ENCODE assay signal across 8 cellular contexts in genomic region chr12:120301962-120302815, GRCh38. TPM values are rescaled to one million over a fixed set of nuclear protein-coding genes. Genes with fewer than 3 reads are reported as not detected.
DNase-seq lines count a peak whose midpoint lies in the region; ATAC-seq and TF ChIP-seq lines count a peak whose summit lies in the region.

Gene SIRT4, plus strand, starts transcription at chr12:120302321. Its CDS starts 1,241 bp downstream, at chr12:120303562.

- H3K4me3 Mint-ChIP-seq in activated CD4-positive, alpha-beta T cell treated with anti-CD3 and anti-CD28 coated beads, Interleukin-2, amount 10 ng/mL, durations not matched to agents 7 days and 5 days: peak within 1 kb of the TSS; percentile 87

- H3K36me3 ChIP-seq in BLaER1 treated with 17β-estradiol and CSF1 and Interleukin-3, amounts not matched to agents 10 nM and 100 nM: no peaks in the 10 kb centered on the region
- no peaks in the 10 kb centered on the region for H3K36me3 ChIP-seq in liver (ENCODE audit: control insufficient read depth in 4 of 4, insufficient read depth in 3 of 4, low read depth in 1 of 4, low read length in 3 of 4)

- POLR2A ChIA-PET in activated CD4-positive, alpha-beta T cell treated with anti-CD3 and anti-CD28 coated beads, Interleukin-2, amount 10 ng/mL, durations not matched to agents 7 days and 5 days (lab: Charles Lee): interaction anchor here (0.6 to 1.4 kb wide), 5 partner anchors 9 to 101 kb away, joined by 4 to 18 read pairs (median 7); partner anchors contain the start of genes RNU4-1, RNU4-2 and RPLP0

- peaks cover 8% of the 10 kb centered on the region for H3K4me1 Mint-ChIP-seq in activated CD4-positive, alpha-beta T cell treated with anti-CD3 and anti-CD28 coated beads, Interleukin-2, amount 10 ng/mL, durations not matched to agents 7 days and 5 days

- DNase-seq in NCI-H526 (lab: John Stamatoyannopoulos, UW): peak; percentile 96 to 97
- DNase-seq in activated CD4-positive, alpha-beta T cell treated with anti-CD3 and anti-CD28 coated beads, Interleukin-2, amount 10 ng/mL, durations not matched to agents 7 days and 5 days: peak; percentile 95
- DNase-seq in dermis microvascular lymphatic vessel endothelial cell (ENCODE audit: low read depth in 2 of 2): peak; percentile 92 to 97
- peak; percentile 78 to 85 for DNase-seq in stimulated activated CD4-positive, alpha-beta T cell treated with anti-CD3 and anti-CD28 coated beads, Interleukin-4, amount 100 ng/mL, for 4 hours

- 8% methylated on average over 31 of the region's 31 CpGs for WGBS in liver

- peak within 1 kb of the TSS; percentile 77 to 88 (median 83) for H3K4me2 ChIP-seq in BLaER1 treated with 17β-estradiol and CSF1 and Interleukin-3, amounts not matched to agents 10 nM and 100 nM

- peak; percentile 68 for TF ChIP-seq RAD21 in liver (IDR thresholded peaks at IDR 0.05)

- peaks cover 7 to 23% (median 14%) of the 10 kb centered on the region in 10 experiments; a peak in 19 of 20 replicates for H3K4me1 ChIP-seq in BLaER1 treated with 17β-estradiol and CSF1 and Interleukin-3, amounts not matched to agents 10 nM and 100 nM
- peaks cover 1 to 5% (median 4%) of the 10 kb centered on the region in 4 donors for H3K4me1 ChIP-seq in liver (ENCODE audit: control insufficient read depth in 4 of 4, insufficient read depth in 4 of 4, low read length in 3 of 4)

- peak within 1 kb of the TSS; percentile 62 to 75 (median 69) for H3K4me3 ChIP-seq in BLaER1 treated with 17β-estradiol and CSF1 and Interleukin-3, amounts not matched to agents 10 nM and 100 nM
- H3K4me3 ChIP-seq in liver (ENCODE audit: low read depth in 1 of 3, low read length in 3 of 3): peak within 1 kb of the TSS; percentile 45 to 98 (median 90)

- TF ChIP-seq CTCF in liver (IDR thresholded peaks at IDR 0.05; ENCODE audit: low read depth, low read length, missing input control): peak; percentile 77

- no peaks in the 10 kb centered on the region for H3K27me3 ChIP-seq in BLaER1 treated with 17β-estradiol and CSF1 and Interleukin-3, amounts not matched to agents 10 nM and 100 nM
- H3K27me3 ChIP-seq in liver (ENCODE audit: control insufficient read depth in 4 of 4, insufficient read depth in 4 of 4, low read length in 3 of 4): no peaks in the 10 kb centered on the region

- no peaks in the 10 kb centered on the region for H3K36me3 Mint-ChIP-seq in activated CD4-positive, alpha-beta T cell treated with anti-CD3 and anti-CD28 coated beads, Interleukin-2, amount 10 ng/mL, durations not matched to agents 7 days and 5 days (ENCODE audit: low read depth)

- no peaks in the 10 kb centered on the region for H3K27me3 Mint-ChIP-seq in activated CD4-positive, alpha-beta T cell treated with anti-CD3 and anti-CD28 coated beads, Interleukin-2, amount 10 ng/mL, durations not matched to agents 7 days and 5 days

- no peaks in the 10 kb centered on the region for H3K9me3 Mint-ChIP-seq in activated CD4-positive, alpha-beta T cell treated with anti-CD3 and anti-CD28 coated beads, Interleukin-2, amount 10 ng/mL, durations not matched to agents 7 days and 5 days

- ATAC-seq in GM19324 (IDR thresholded peaks at IDR 0.05; ENCODE audit: low FRiP score, unreplicated experiment) (peak; percentile 97), HG03469 (IDR thresholded peaks at IDR 0.05; ENCODE audit: unreplicated experiment) (peak; percentile 93)

- no peaks in the 10 kb centered on the region for H4K20me1 ChIP-seq in BLaER1 treated with 17β-estradiol and CSF1 and Interleukin-3, amounts not matched to agents 10 nM and 100 nM

- CTCF ChIA-PET in activated CD4-positive, alpha-beta T cell treated with anti-CD3 and anti-CD28 coated beads, Interleukin-2, amount 10 ng/mL, durations not matched to agents 7 days and 5 days (lab: Charles Lee): interaction anchor here (0.6 to 3.0 kb wide), 26 partner anchors 8 to 1923 kb away, joined by 3 to 29 read pairs (median 4); partner anchors contain the start of genes PXN, RNU4-1 and RNU4-2

- peak within 1 kb of the TSS; percentile 41 to 87 (median 76); a peak in 20 of 22 replicates for H3K27ac ChIP-seq in BLaER1 treated with 17β-estradiol and CSF1 and Interleukin-3, amounts not matched to agents 10 nM and 100 nM
- H3K27ac ChIP-seq in liver (ENCODE audit: low read depth in 1 of 2, low read length in 2 of 2): peak within 1 kb of the TSS; percentile 56 to 85

- H3K9me3 ChIP-seq in BLaER1 treated with 17β-estradiol and CSF1 and Interleukin-3, amounts not matched to agents 10 nM and 100 nM (replicated peaks in 1 of 11): no peaks in the 10 kb centered on the region
- H3K9me3 ChIP-seq in liver (ENCODE audit: control insufficient read depth in 4 of 4, low read length in 3 of 4): no peaks in the 10 kb centered on the region

- peak within 1 kb of the TSS; percentile 76 to 90 (median 83) for H3K9ac ChIP-seq in BLaER1 treated with 17β-estradiol and CSF1 and Interleukin-3, amounts not matched to agents 10 nM and 100 nM
- H3K9ac ChIP-seq in liver (ENCODE audit: low read depth in 1 of 2, low read length in 2 of 2): peak within 1 kb of the TSS; percentile 78 to 96

- H3K27ac Mint-ChIP-seq in activated CD4-positive, alpha-beta T cell treated with anti-CD3 and anti-CD28 coated beads, Interleukin-2, amount 10 ng/mL, durations not matched to agents 7 days and 5 days: peak within 1 kb of the TSS; percentile 87

TF ChIP-seq in liver, 16 proteins besides CTCF, POLR2A, EP300 and RAD21:
- TF ChIP-seq REST (IDR thresholded peaks at IDR 0.05) (peak; percentile 15), MAX (IDR thresholded peaks at IDR 0.05) (peak; percentile 59), RXRA (IDR thresholded peaks at IDR 0.05) (peak; percentile 28 to 33), GABPA (IDR thresholded peaks at IDR 0.05 in 1 of 2, conservative IDR thresholded peaks at IDR 0.05 in 1 of 2) (peak; percentile 7 to 55), FOXA2 (IDR thresholded peaks at IDR 0.05) (peak; percentile 67), HNF4G (IDR thresholded peaks at IDR 0.05) (no peak), SP1 (IDR thresholded peaks at IDR 0.05) (peak; percentile 69), JUND (IDR thresholded peaks at IDR 0.05) (peak in 1 of 2 donors; percentile 41), TAF1 (conservative IDR thresholded peaks at IDR 0.05) (no peak), HNF4A (conservative IDR thresholded peaks at IDR 0.05) (peak in 1 of 2 donors; percentile 44), ZBTB33 (IDR thresholded peaks at IDR 0.05) (peak; percentile 55), NR2F2 (IDR thresholded peaks at IDR 0.05) (peak; percentile 73), EGR1 (IDR thresholded peaks at IDR 0.05; ENCODE audit: low read depth in 2 of 2) (peak in 1 of 2 donors; percentile 32), YY1 (IDR thresholded peaks at IDR 0.05) (peak; percentile 35), ATF3 (IDR thresholded peaks at IDR 0.05) (no peak), FOXA1 (IDR thresholded peaks at IDR 0.05) (peak; percentile 71)

RNA-seq across cellular contexts. Expression of gene SIRT4, which starts in this region (rescaled TPM):
- total RNA-seq in activated CD4-positive, alpha-beta T cell treated with anti-CD3 and anti-CD28 coated beads, Interleukin-2, amount 10 ng/mL, durations not matched to agents 7 days and 5 days: 1 to 10 TPM in 1 of 2 experiments, under 1 TPM in 1; 0.94 to 1.8 TPM
- total RNA-seq in dermis microvascular lymphatic vessel endothelial cell (1.5 and 1.8 TPM in 2 replicates), liver (1 to 10 TPM; 1.6 to 2.3 TPM)
- polyA plus RNA-seq in liver: 1 to 10 TPM; 1.6 to 4.2 TPM

Comparison
In these comparisons a context has a peak if more than half of its experiments do, and no peak if none do; other contexts are left out.
1. Peak in every context shown above with its lines: DNase-seq, ATAC-seq, H3K4me3 ChIP-seq and H3K27ac ChIP-seq.